Comparison of ENCODE assay signal across 1 cellular context in the genomic region with DNA sequence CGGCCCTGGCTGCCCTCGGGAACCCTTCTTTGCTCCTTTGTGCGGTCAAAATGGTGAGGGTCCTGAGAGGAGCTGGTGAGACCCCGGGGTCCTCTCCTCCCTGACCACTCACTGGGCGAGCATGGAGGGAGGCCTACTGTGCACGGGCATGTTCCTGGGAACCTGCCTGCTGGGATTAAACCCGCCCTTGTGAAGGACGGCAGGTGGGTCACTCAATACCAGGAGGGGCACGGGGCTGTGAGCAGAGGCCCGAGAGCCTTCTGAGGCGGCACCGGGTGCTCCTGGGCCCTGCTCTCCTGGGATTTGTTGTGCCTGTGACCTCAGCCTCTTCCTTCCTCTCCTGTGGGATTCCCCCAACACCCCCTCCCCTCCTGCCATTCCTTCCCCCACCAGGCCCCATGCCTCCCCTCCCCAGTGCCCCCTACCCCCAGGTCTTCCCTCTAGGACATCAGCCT.
TF ChIP-seq lines count a peak whose summit lies in the region.

No MANE protein-coding gene starts in this region.

TF ChIP-seq in GM23338, 12 proteins besides CTCF, POLR2A, EP300 and RAD21 (continued from another document):
- TF ChIP-seq, protein P1, sequence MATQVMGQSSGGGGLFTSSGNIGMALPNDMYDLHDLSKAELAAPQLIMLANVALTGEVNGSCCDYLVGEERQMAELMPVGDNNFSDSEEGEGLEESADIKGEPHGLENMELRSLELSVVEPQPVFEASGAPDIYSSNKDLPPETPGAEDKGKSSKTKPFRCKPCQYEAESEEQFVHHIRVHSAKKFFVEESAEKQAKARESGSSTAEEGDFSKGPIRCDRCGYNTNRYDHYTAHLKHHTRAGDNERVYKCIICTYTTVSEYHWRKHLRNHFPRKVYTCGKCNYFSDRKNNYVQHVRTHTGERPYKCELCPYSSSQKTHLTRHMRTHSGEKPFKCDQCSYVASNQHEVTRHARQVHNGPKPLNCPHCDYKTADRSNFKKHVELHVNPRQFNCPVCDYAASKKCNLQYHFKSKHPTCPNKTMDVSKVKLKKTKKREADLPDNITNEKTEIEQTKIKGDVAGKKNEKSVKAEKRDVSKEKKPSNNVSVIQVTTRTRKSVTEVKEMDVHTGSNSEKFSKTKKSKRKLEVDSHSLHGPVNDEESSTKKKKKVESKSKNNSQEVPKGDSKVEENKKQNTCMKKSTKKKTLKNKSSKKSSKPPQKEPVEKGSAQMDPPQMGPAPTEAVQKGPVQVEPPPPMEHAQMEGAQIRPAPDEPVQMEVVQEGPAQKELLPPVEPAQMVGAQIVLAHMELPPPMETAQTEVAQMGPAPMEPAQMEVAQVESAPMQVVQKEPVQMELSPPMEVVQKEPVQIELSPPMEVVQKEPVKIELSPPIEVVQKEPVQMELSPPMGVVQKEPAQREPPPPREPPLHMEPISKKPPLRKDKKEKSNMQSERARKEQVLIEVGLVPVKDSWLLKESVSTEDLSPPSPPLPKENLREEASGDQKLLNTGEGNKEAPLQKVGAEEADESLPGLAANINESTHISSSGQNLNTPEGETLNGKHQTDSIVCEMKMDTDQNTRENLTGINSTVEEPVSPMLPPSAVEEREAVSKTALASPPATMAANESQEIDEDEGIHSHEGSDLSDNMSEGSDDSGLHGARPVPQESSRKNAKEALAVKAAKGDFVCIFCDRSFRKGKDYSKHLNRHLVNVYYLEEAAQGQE (IDR thresholded peaks at IDR 0.05; ENCODE audit: unreplicated experiment), result no peak
- TF ChIP-seq EZH2phosphoT487 (IDR thresholded peaks at IDR 0.05; ENCODE audit: unreplicated experiment), result no peak
- TF ChIP-seq, protein P2, sequence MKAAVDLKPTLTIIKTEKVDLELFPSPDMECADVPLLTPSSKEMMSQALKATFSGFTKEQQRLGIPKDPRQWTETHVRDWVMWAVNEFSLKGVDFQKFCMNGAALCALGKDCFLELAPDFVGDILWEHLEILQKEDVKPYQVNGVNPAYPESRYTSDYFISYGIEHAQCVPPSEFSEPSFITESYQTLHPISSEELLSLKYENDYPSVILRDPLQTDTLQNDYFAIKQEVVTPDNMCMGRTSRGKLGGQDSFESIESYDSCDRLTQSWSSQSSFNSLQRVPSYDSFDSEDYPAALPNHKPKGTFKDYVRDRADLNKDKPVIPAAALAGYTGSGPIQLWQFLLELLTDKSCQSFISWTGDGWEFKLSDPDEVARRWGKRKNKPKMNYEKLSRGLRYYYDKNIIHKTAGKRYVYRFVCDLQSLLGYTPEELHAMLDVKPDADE (IDR thresholded peaks at IDR 0.05), result no peak
